Comparison of ENCODE assay signal across 25 cellular contexts in genomic region chr6:138977242-138977641, GRCh38.
"Had no signal": no experiment of that assay in that cellular context is flagged by ENCODE, and none has a peak within 500 bp of the region (broad histone marks: within the 10 kb centered on the region; RNA-seq: fewer than 3 reads in every experiment).

No MANE protein-coding gene starts in this region.

- H3K9me3 ChIP-seq: left lung, mucosa of descending colon, neutrophil, pancreas, right atrium auricular region, testis, tibial artery, upper lobe of left lung had no signal

- H3K4me3 Mint-ChIP-seq: mesothelial cell of epicardium; naive B cell; natural killer cell treated with Interleukin-12 subunit alpha and Interleukin-12 subunit beta and Interleukin-15 and Interleukin-18, amount 100 ng/mL, for 72 hours; neural crest cell; stimulated activated effector memory CD8-positive, alpha-beta T cell treated with anti-CD3 and anti-CD28 coated beads, Interleukin-12 subunit alpha, Interleukin-12 subunit beta, amount 100 ng/mL, for 72 hours had no signal

- FAIRE-seq: frontal cortex, pancreas, urothelium cell line had no signal

- H3K36me3 ChIP-seq: left lung, neutrophil, pancreas, right atrium auricular region, tibial artery, upper lobe of left lung had no signal

- H3K36me3 Mint-ChIP-seq: mesothelial cell of epicardium; naive B cell; natural killer cell treated with Interleukin-12 subunit alpha and Interleukin-12 subunit beta and Interleukin-15 and Interleukin-18, amount 100 ng/mL, for 72 hours; stimulated activated effector memory CD8-positive, alpha-beta T cell treated with anti-CD3 and anti-CD28 coated beads, Interleukin-12 subunit alpha, Interleukin-12 subunit beta, amount 100 ng/mL, for 72 hours had no signal

- H3K27me3 Mint-ChIP-seq: naive B cell; natural killer cell treated with Interleukin-12 subunit alpha and Interleukin-12 subunit beta and Interleukin-15 and Interleukin-18, amount 100 ng/mL, for 72 hours; progenitor cell of endocrine pancreas had no signal

- H3K27ac ChIP-seq: left lung, neutrophil, pancreas, right atrium auricular region, tibial artery, upper lobe of left lung had no signal

- H3K27ac Mint-ChIP-seq: mesothelial cell of epicardium; natural killer cell treated with Interleukin-12 subunit alpha and Interleukin-12 subunit beta and Interleukin-15 and Interleukin-18, amount 100 ng/mL, for 72 hours; progenitor cell of endocrine pancreas; stimulated activated effector memory CD8-positive, alpha-beta T cell treated with anti-CD3 and anti-CD28 coated beads, Interleukin-12 subunit alpha, Interleukin-12 subunit beta, amount 100 ng/mL, for 72 hours had no signal

- H3K4me3 ChIP-seq: left lung, mucosa of descending colon, pancreas, right atrium auricular region, testis, tibial artery, upper lobe of left lung had no signal

- DNase-seq: cortex of kidney; effector CD4-positive, alpha-beta T cell; hypothalamus; left cardiac atrium; left lung; mesenchymal stem cell; mucosa of descending colon; naive B cell; pancreas; stimulated activated CD4-positive, alpha-beta T cell treated with anti-CD3 and anti-CD28 coated beads, Interleukin-2, amount 100 ng/mL, for 24 hours; stimulated activated CD4-positive, alpha-beta T cell treated with anti-CD3 and anti-CD28 coated beads, Interleukin-4, amount 100 ng/mL, for 24 hours; stimulated activated naive CD8-positive, alpha-beta T cell treated with anti-CD3 and anti-CD28 coated beads, Interleukin-15, Interleukin-2, amounts not matched to agents 100 U/mL and 50 U/mL, for 24 hours; substantia nigra; testis; tibial artery; upper lobe of left lung had no signal

- H3K27me3 ChIP-seq: left lung, neutrophil, pancreas, right atrium auricular region, testis, tibial artery, upper lobe of left lung had no signal

- H3K9me3 Mint-ChIP-seq: mesothelial cell of epicardium; naive B cell; natural killer cell treated with Interleukin-12 subunit alpha and Interleukin-12 subunit beta and Interleukin-15 and Interleukin-18, amount 100 ng/mL, for 72 hours; neural crest cell; stimulated activated effector memory CD8-positive, alpha-beta T cell treated with anti-CD3 and anti-CD28 coated beads, Interleukin-12 subunit alpha, Interleukin-12 subunit beta, amount 100 ng/mL, for 72 hours had no signal
